In the genomic region with DNA sequence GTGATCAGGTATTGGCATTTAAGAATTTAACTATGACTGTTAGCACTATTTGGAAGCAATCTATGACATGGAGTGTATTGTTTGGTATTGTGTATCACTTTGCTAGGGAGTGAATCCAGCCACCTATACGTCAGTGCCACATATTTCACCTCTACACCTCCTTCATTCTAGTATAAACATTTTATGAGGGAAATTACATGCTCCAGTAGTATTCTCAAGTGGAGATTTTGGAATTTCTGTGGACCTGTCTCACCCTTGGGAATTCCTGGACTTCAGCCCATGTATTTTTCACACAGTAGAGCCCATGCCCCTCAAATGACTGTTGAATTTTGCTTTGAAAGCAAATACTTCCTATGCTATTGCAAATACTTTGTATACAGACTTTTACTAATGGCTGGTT, we compare ENCODE assay signal across 21 cellular contexts.
"Had no signal": no experiment of that assay in that cellular context is flagged by ENCODE, and none has a peak within 500 bp of the region (broad histone marks: within the 10 kb centered on the region; RNA-seq: fewer than 3 reads in every experiment).

No MANE protein-coding gene starts in this region.

- H3K79me2 ChIP-seq: hepatocyte had no signal

- H3K4me1 ChIP-seq: suprapubic skin had no signal

- DNase-seq: activated CD4-positive, alpha-beta T cell treated with anti-CD3 and anti-CD28 coated beads for 4 hours; activated CD4-positive, alpha-beta T cell treated with anti-CD3 and anti-CD28 coated beads, Interleukin-2, amount 50 U/mL, for 4 hours; activated naive CD4-positive, alpha-beta T cell treated with Interleukin-2 at 50 U/mL for 16 hours; activated naive CD8-positive, alpha-beta T cell treated with anti-CD3 and anti-CD28 coated beads for 36 hours; activated T-cell treated with anti-CD3 and anti-CD28 coated beads for 4 hours; activated T-cell treated with anti-CD3 and anti-CD28 coated beads, Interleukin-2, amount 50 U/mL, for 72 hours; aorta; brain microvascular endothelial cell; dermis blood vessel endothelial cell; effector CD4-positive, alpha-beta T cell; foreskin melanocyte; ovary; spleen; stimulated activated naive CD4-positive, alpha-beta T cell; tibial artery; upper lobe of right lung had no signal

- H3K9me3 ChIP-seq: adrenal gland, esophagus muscularis mucosa, ovary, spleen, suprapubic skin, tibial artery, upper lobe of right lung had no signal

- H3K27ac ChIP-seq: brain microvascular endothelial cell, esophagus muscularis mucosa, hepatocyte, ovary, suprapubic skin, tibial artery, upper lobe of right lung, VCaP had no signal

- H3K4me2 ChIP-seq: hepatocyte had no signal

- H3K27me3 ChIP-seq: adrenal gland, brain microvascular endothelial cell, esophagus muscularis mucosa, hepatocyte, ovary, spleen, suprapubic skin, tibial artery, upper lobe of right lung had no signal

- H3K36me3 ChIP-seq: adrenal gland, brain microvascular endothelial cell, esophagus muscularis mucosa, ovary, suprapubic skin, tibial artery, upper lobe of right lung had no signal

- H3K4me3 ChIP-seq: adrenal gland, esophagus muscularis mucosa, hepatocyte, ovary, spleen, suprapubic skin, tibial artery, upper lobe of right lung had no signal

- H2AFZ ChIP-seq: hepatocyte had no signal
